ENCODE assay signal across 8 cellular contexts in genomic region chr4:24419147-24420034, GRCh38.
DNase-seq lines count a peak whose midpoint lies in the region; ATAC-seq and TF ChIP-seq lines count a peak whose summit lies in the region.

No MANE protein-coding gene starts in this region.

- H3K27ac ChIP-seq in OCI-LY7 (ENCODE audit: low read depth, low read length, poor library complexity, severe bottlenecking) (no peak overlapping the region), thoracic aorta (no peak overlapping the region)

- no peaks in the 10 kb centered on the region for H4K20me1 ChIP-seq in OCI-LY7 (ENCODE audit: insufficient read depth, low read length)

- POLR2A ChIA-PET in OCI-LY7 (lab: Charles Lee): interaction anchor here (0.6 to 1.2 kb wide), 4 partner anchors 17 to 1378 kb away, joined by 3 to 8 read pairs (median 4); no protein-coding TSS in a partner anchor

- no peaks in the 10 kb centered on the region for H3K36me3 Mint-ChIP-seq in activated T-cell treated with anti-CD3 and anti-CD28 coated beads, Interleukin-2, amount 50 U/mL, for 4 hours (ENCODE audit: insufficient read depth)

- intact Hi-C loops in OCI-LY7 (cut with micrococcal nuclease; ENCODE audit: unreplicated experiment): loop anchor here (5.0 to 10.0 kb wide), 3 partner anchors 745 to 1525 kb away; no protein-coding TSS in a partner anchor

- no peaks in the 10 kb centered on the region for H3K27me3 ChIP-seq in thoracic aorta (replicated peaks; ENCODE audit: insufficient read depth)

- H3K36me3 ChIP-seq in OCI-LY7 (ENCODE audit: insufficient read depth, low read length): no peaks in the 10 kb centered on the region
- no peaks in the 10 kb centered on the region for H3K36me3 ChIP-seq in thoracic aorta

- H3K9me3 Mint-ChIP-seq in activated T-cell treated with anti-CD3 and anti-CD28 coated beads, Interleukin-2, amount 50 U/mL, for 4 hours: peaks cover 3% of the 10 kb centered on the region

- peak; percentile 97 for TF ChIP-seq CTCF in OCI-LY7 (conservative IDR thresholded peaks at IDR 0.05; ENCODE audit: low read length)
- peak; percentile 93 for TF ChIP-seq CTCF in fibroblast of mammary gland (conservative IDR thresholded peaks at IDR 0.05; ENCODE audit: control insufficient read depth, insufficient read depth, low read depth, low read length)
- peak; percentile 78 for TF ChIP-seq CTCF in thoracic aorta (IDR thresholded peaks at IDR 0.05)

- H3K4me2 ChIP-seq in OCI-LY7 (ENCODE audit: low read length): no peak overlapping the region

- H3K4me3 ChIP-seq in OCI-LY7 (ENCODE audit: low read depth, low read length, poor library complexity, severe bottlenecking): no peak overlapping the region
- no peak overlapping the region for H3K4me3 ChIP-seq in fibroblast of mammary gland (ENCODE audit: control insufficient read depth, low read depth, low read length)
- H3K4me3 ChIP-seq in thoracic aorta: no peak overlapping the region

- peaks cover 13% of the 10 kb centered on the region for H3K27me3 Mint-ChIP-seq in activated T-cell treated with anti-CD3 and anti-CD28 coated beads, Interleukin-2, amount 50 U/mL, for 4 hours (ENCODE audit: low read depth)

- H3K4me1 Mint-ChIP-seq in activated T-cell treated with anti-CD3 and anti-CD28 coated beads, Interleukin-2, amount 50 U/mL, for 4 hours (ENCODE audit: low read depth): peaks cover 2% of the 10 kb centered on the region

- DNase-seq in DMS114 treated with DMSO at 0.1 percent for 48 hours (lab: John Stamatoyannopoulos, UW; ENCODE audit: unreplicated experiment): peak; percentile 32
- DNase-seq in HT1080 (ENCODE audit: low read depth): peak; percentile 63
- DNase-seq in OCI-LY7 (ENCODE audit: low spot score): peak; percentile 73
- peak; percentile 53 for DNase-seq in activated T-cell treated with anti-CD3 and anti-CD28 coated beads, Interleukin-2, amount 50 U/mL, for 4 hours
- peak; percentile 73 for DNase-seq in fibroblast of mammary gland (ENCODE audit: low read depth)
- peak; percentile 26 for DNase-seq in non-pigmented ciliary epithelial cell (ENCODE audit: low read depth)
- no peak for DNase-seq in thoracic aorta (ENCODE audit: low spot score)

- CTCF ChIA-PET in OCI-LY7 (lab: Charles Lee; ENCODE audit: unreplicated experiment): no interaction called here

- no peaks in the 10 kb centered on the region for H3K79me2 ChIP-seq in OCI-LY7 (ENCODE audit: insufficient read depth, low read depth, low read length)

- H3K9me3 ChIP-seq in OCI-LY7 (ENCODE audit: low read length) (no peaks in the 10 kb centered on the region), thoracic aorta (no peaks in the 10 kb centered on the region)

- H3K4me1 ChIP-seq in OCI-LY7 (ENCODE audit: insufficient read depth, low read length, poor library complexity, severe bottlenecking) (no peaks in the 10 kb centered on the region), thoracic aorta (ENCODE audit: control insufficient read depth in 1 of 2, low read depth in 2 of 2) (no peaks in the 10 kb centered on the region)

- H3K4me3 Mint-ChIP-seq in activated T-cell treated with anti-CD3 and anti-CD28 coated beads, Interleukin-2, amount 50 U/mL, for 4 hours: no peak overlapping the region

- BruUV-seq in OCI-LY7 (replicated peaks; lab: Mats Ljungman, UMichigan): no TSS peak

- H2AFZ ChIP-seq in OCI-LY7 (ENCODE audit: low read length): peak overlapping the region; percentile 64; the same call in 1 of the 2 replicates

- ATAC-seq in GM21367 (IDR thresholded peaks at IDR 0.05; ENCODE audit: unreplicated experiment) (peak; percentile 90), thoracic aorta (ENCODE audit: insufficient number of reproducible peaks, low FRiP score, low read depth) (no peak)
- ATAC-seq in activated T-cell treated with anti-CD3 and anti-CD28 coated beads, Interleukin-2, amount 50 U/mL, for 4 hours: no peak

- H3K9me2 ChIP-seq in OCI-LY7 (ENCODE audit: insufficient read depth, low read length): no peaks in the 10 kb centered on the region
